8 cellular contexts compared by ENCODE assay signal in genomic region chr7:149742075-149742701, GRCh38. TPM values are rescaled to one million over a fixed set of nuclear protein-coding genes. Genes with fewer than 3 reads are reported as not detected.
DNase-seq lines count a peak whose midpoint lies in the region; ATAC-seq, FAIRE-seq and TF ChIP-seq lines count a peak whose summit lies in the region.

No MANE protein-coding gene starts in this region.

- H3K4me2 ChIP-seq in OCI-LY7 (ENCODE audit: low read length) (peak overlapping the region; percentile 67), fibroblast of lung (ENCODE audit: extremely low read depth, insufficient read depth, low read length) (peak overlapping the region; percentile 77)

- intact Hi-C loops in OCI-LY7 (cut with micrococcal nuclease; ENCODE audit: unreplicated experiment), result loop anchor here (1.0 kb wide), 1 partner anchor 80 kb away; no protein-coding TSS in a partner anchor

- CTCF ChIA-PET in OCI-LY7 (lab: Charles Lee; ENCODE audit: unreplicated experiment), result interaction anchor here (0.6 to 1.6 kb wide), 3 partner anchors 64 to 253 kb away, joined by 3 to 8 read pairs (median 3); no protein-coding TSS in a partner anchor

- peak; percentile 62 to 74 for ATAC-seq in naive B cell (ENCODE audit: low read depth in 2 of 2)

- peaks cover 11% of the 10 kb centered on the region for H3K4me1 Mint-ChIP-seq in activated T-cell treated with anti-CD3 and anti-CD28 coated beads, Interleukin-2, amount 50 U/mL, for 24 hours (ENCODE audit: low read depth)
- H3K4me1 Mint-ChIP-seq in naive B cell, result peaks cover 9 to 13% (median 10%) of the 10 kb centered on the region in 3 donors

- H3K4me3 Mint-ChIP-seq in activated T-cell treated with anti-CD3 and anti-CD28 coated beads, Interleukin-2, amount 50 U/mL, for 24 hours, result peak overlapping the region; percentile 72
- H3K4me3 Mint-ChIP-seq in naive B cell, result peak overlapping the region; percentile 73 to 92 (median 88)

- no TSS peak for BruUV-seq in OCI-LY7 (replicated peaks; lab: Mats Ljungman, UMichigan)

- H3K79me2 ChIP-seq in OCI-LY7 (ENCODE audit: insufficient read depth, low read depth, low read length), result no peaks in the 10 kb centered on the region
- no peaks in the 10 kb centered on the region for H3K79me2 ChIP-seq in fibroblast of lung (ENCODE audit: control insufficient read depth, insufficient read depth, low read length)

- H3K4me3 ChIP-seq in OCI-LY7 (ENCODE audit: low read depth, low read length, poor library complexity, severe bottlenecking) (peak overlapping the region; percentile 49), fibroblast of lung (replicated peaks in 1 of 4; ENCODE audit: control extremely low read depth in 1 of 4, insufficient read depth in 1 of 4, low read depth in 3 of 4, low read length in 4 of 4) (peak overlapping the region; percentile 16 to 45 (median 30))

- no peaks in the 10 kb centered on the region for H3K27me3 ChIP-seq in fibroblast of lung (ENCODE audit: control insufficient read depth, insufficient read depth, low read length)

- no peaks in the 10 kb centered on the region for H4K20me1 ChIP-seq in OCI-LY7 (ENCODE audit: insufficient read depth, low read length)
- no peaks in the 10 kb centered on the region for H4K20me1 ChIP-seq in fibroblast of lung (ENCODE audit: control insufficient read depth, extremely low read depth, insufficient read depth, low read length)

- H3K9me3 Mint-ChIP-seq in activated T-cell treated with anti-CD3 and anti-CD28 coated beads, Interleukin-2, amount 50 U/mL, for 24 hours, result no peaks in the 10 kb centered on the region
- no peaks in the 10 kb centered on the region for H3K9me3 Mint-ChIP-seq in naive B cell

- H3K36me3 Mint-ChIP-seq in activated T-cell treated with anti-CD3 and anti-CD28 coated beads, Interleukin-2, amount 50 U/mL, for 24 hours (ENCODE audit: low read depth), result no peaks in the 10 kb centered on the region
- H3K36me3 Mint-ChIP-seq in naive B cell, result no peaks in the 10 kb centered on the region

- H3K27ac Mint-ChIP-seq in activated T-cell treated with anti-CD3 and anti-CD28 coated beads, Interleukin-2, amount 50 U/mL, for 24 hours, result no peak overlapping the region
- H3K27ac Mint-ChIP-seq in naive B cell, result peak overlapping the region in 1 of 6 donors; percentile 23

- POLR2A ChIA-PET in OCI-LY7 (lab: Charles Lee), result interaction anchor here (0.8 to 1.2 kb wide), 2 partner anchors 28 to 79 kb away, joined by 3 to 4 read pairs; a partner anchor contains a TSS

- TF ChIP-seq CTCF in OCI-LY7 (conservative IDR thresholded peaks at IDR 0.05; ENCODE audit: low read length), result peak; percentile 93
- TF ChIP-seq CTCF in fibroblast of lung (conservative IDR thresholded peaks at IDR 0.05 in 1 of 2, IDR thresholded peaks at IDR 0.05 in 1 of 2; ENCODE audit: low read depth in 1 of 2, low read length in 2 of 2), result peak; percentile 94 to 98

- peaks cover 3% of the 10 kb centered on the region for H3K4me1 ChIP-seq in OCI-LY7 (ENCODE audit: insufficient read depth, low read length, poor library complexity, severe bottlenecking)
- peaks cover 2% of the 10 kb centered on the region for H3K4me1 ChIP-seq in fibroblast of lung (ENCODE audit: control insufficient read depth, extremely low read depth, insufficient read depth, low read length)

- no peak overlapping the region for H3K9ac ChIP-seq in fibroblast of lung (ENCODE audit: insufficient read depth, low read length)

- H3K9me3 ChIP-seq in OCI-LY7 (ENCODE audit: low read length) (no peaks in the 10 kb centered on the region), fibroblast of lung (ENCODE audit: control insufficient read depth, insufficient read depth, low read depth, low read length) (no peaks in the 10 kb centered on the region)

- H3K27ac ChIP-seq in OCI-LY7 (ENCODE audit: low read depth, low read length, poor library complexity, severe bottlenecking), result no peak overlapping the region
- no peak overlapping the region for H3K27ac ChIP-seq in fibroblast of lung (ENCODE audit: insufficient read depth, low read length)

- H3K9me2 ChIP-seq in OCI-LY7 (ENCODE audit: insufficient read depth, low read length), result no peaks in the 10 kb centered on the region

- H3K27me3 Mint-ChIP-seq in activated T-cell treated with anti-CD3 and anti-CD28 coated beads, Interleukin-2, amount 50 U/mL, for 24 hours, result peaks cover 47% of the 10 kb centered on the region
- peaks cover 31 to 60% (median 37%) of the 10 kb centered on the region in 3 donors for H3K27me3 Mint-ChIP-seq in naive B cell

- FAIRE-seq in GM19239 (lab: Jason Lieb, UNC), result peak; percentile 53

- H2AFZ ChIP-seq in OCI-LY7 (ENCODE audit: low read length) (peak overlapping the region; percentile 93), fibroblast of lung (ENCODE audit: low read length) (peak overlapping the region; percentile 83)

- H3K36me3 ChIP-seq in OCI-LY7 (ENCODE audit: insufficient read depth, low read length) (no peaks in the 10 kb centered on the region), fibroblast of lung (ENCODE audit: control insufficient read depth, insufficient read depth, low read length) (no peaks in the 10 kb centered on the region)

- DNase-seq in AG20443 (ENCODE audit: low spot score) (peak; percentile 90), GM19239 (ENCODE audit: insufficient read length, low spot score) (peak; percentile 75), HUDEP-2 (lab: John Stamatoyannopoulos, UW; ENCODE audit: unreplicated experiment in 76 of 76) (peak in 41 of 76 experiments; percentile 1 to 51 (median 18)), OCI-LY7 (ENCODE audit: low spot score) (peak; percentile 74), fibroblast of lung (ENCODE audit: low read depth in 2 of 2) (peak; percentile 36 to 51), naive B cell (peak; percentile 58)
- peak; percentile 80 for DNase-seq in activated T-cell treated with anti-CD3 and anti-CD28 coated beads, Interleukin-2, amount 50 U/mL, for 24 hours
- peak; percentile 30 to 38 for DNase-seq in stimulated activated CD8-positive, alpha-beta memory T cell treated with anti-CD3 and anti-CD28 coated beads, Interleukin-7, amount 100 ng/mL, for 4 hours (ENCODE audit: low read depth in 2 of 2)

RNA-seq across cellular contexts. Expression of gene ZNF467, which starts 31.2 kb away (rescaled TPM):
- 0.22 TPM in 1 of 2 replicates, not detected in the other for total RNA-seq in OCI-LY7 (2014; rRNA removed; shearing (Covaris generic))
- 0.40 TPM in 1 of 2 replicates, not detected in the other for total RNA-seq in OCI-LY7 (2022)
- 1.0 and 1.3 TPM in 2 replicates for total RNA-seq in fibroblast of lung
- 0.15 and 0.89 TPM in 2 replicates for polyA plus RNA-seq in fibroblast of lung
- 0.89 and 3.4 TPM in 2 replicates for polyA plus RNA-seq in fibroblast of lung (2012)
- polyA minus RNA-seq in fibroblast of lung (ENCODE audit: low replicate concordance), result 0.55 TPM in 1 of 2 replicates, not detected in the other
- polyA plus RNA-seq in naive B cell (ENCODE audit: low read depth in 6 of 6), result 1 to 10 TPM in 1 of 6 donors, under 1 TPM in 3, not detected in 2; 0.15 to 1.2 (median 0.46) TPM

Comparison
In these comparisons a context has a peak if more than half of its experiments do, and no peak if none do; other contexts are left out.
1. DNase-seq: peak in every context shown above with its lines; median percentile 90 in AG20443; 80 in activated T-cell treated with anti-CD3 and anti-CD28 coated beads, Interleukin-2, amount 50 U/mL, for 24 hours; 75 in GM19239; 74 in OCI-LY7; 58 in naive B cell; 44 in fibroblast of lung; 34 in stimulated activated CD8-positive, alpha-beta memory T cell treated with anti-CD3 and anti-CD28 coated beads, Interleukin-7, amount 100 ng/mL, for 4 hours; 18 in HUDEP-2.